8 cellular contexts compared by ENCODE assay signal in the genomic region with DNA sequence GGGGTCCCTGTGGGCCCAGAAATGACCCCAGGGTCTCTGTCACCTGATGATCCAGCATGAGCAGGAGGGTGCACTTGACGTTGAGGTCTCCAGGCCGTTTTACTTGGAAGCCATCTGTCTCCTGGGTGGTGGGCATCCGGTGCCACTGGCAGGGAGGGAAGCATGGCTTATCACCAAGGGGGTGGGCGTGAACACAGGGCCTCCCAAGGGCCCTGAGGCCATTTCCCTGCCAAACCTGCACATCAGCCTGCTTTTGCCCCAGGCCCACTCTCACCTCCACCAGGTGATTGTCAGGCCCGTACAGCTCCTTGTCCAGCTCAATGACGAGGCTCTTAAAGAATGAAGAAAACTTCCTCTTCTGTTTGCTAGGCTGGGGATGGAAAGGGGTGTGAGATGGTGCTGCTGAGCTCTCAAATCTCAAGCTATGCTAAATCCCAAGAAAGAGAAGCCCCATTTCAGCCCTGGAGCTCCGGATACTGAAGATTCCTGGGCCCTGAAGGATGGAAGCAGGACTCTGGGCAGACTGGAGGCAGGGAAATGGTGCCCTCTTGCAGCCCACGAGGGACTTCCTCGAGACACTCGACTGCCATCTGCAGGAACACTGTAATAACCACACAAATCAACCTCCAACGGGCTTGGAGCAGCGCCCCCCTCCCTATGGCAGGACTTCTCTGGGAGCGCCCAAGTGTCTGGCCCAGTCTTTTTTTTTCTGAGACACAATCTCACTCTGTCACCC. TPM values are rescaled to one million over a fixed set of nuclear protein-coding genes. Genes with fewer than 3 reads are reported as not detected.
A peak's percentile ranks its signal among the peaks of the same experiment; 100 is the strongest.
DNase-seq lines count a peak whose midpoint lies in the region; ATAC-seq and TF ChIP-seq lines count a peak whose summit lies in the region.

No MANE protein-coding gene starts in this region.

- peaks cover 76 to 89% (median 86%) of the 10 kb centered on the region in 11 experiments for H3K36me3 ChIP-seq in BLaER1 treated with 17β-estradiol and CSF1 and Interleukin-3, amounts not matched to agents 10 nM and 100 nM
- peaks cover 0 to 83% of the 10 kb centered on the region in 2 donors for H3K36me3 ChIP-seq in gastroesophageal sphincter

- peaks cover 43 to 99% (median 94%) of the 10 kb centered on the region in 11 experiments for H4K20me1 ChIP-seq in BLaER1 treated with 17β-estradiol and CSF1 and Interleukin-3, amounts not matched to agents 10 nM and 100 nM

- H3K9ac ChIP-seq in BLaER1 treated with 17β-estradiol and CSF1 and Interleukin-3, amounts not matched to agents 10 nM and 100 nM, result peak overlapping the region in 9 of 11 experiments; percentile 5 to 64 (median 37); a peak in 15 of 22 replicates

- no peaks in the 10 kb centered on the region for H3K27me3 ChIP-seq in BLaER1 treated with 17β-estradiol and CSF1 and Interleukin-3, amounts not matched to agents 10 nM and 100 nM
- H3K27me3 ChIP-seq in gastroesophageal sphincter, result no peaks in the 10 kb centered on the region

- ATAC-seq in GM18907 (IDR thresholded peaks at IDR 0.05; ENCODE audit: unreplicated experiment) (peak; percentile 55), gastroesophageal sphincter (no peak)

- peaks cover 58 to 99% (median 93%) of the 10 kb centered on the region in 10 experiments for H3K4me1 ChIP-seq in BLaER1 treated with 17β-estradiol and CSF1 and Interleukin-3, amounts not matched to agents 10 nM and 100 nM
- peaks cover 2 to 76% (median 24%) of the 10 kb centered on the region in 3 donors for H3K4me1 ChIP-seq in gastroesophageal sphincter

- no peaks in the 10 kb centered on the region for H3K27me3 Mint-ChIP-seq in activated naive CD4-positive, alpha-beta T cell treated with anti-CD3 and anti-CD28 coated beads, Interleukin-2, amount 10 ng/mL, durations not matched to agents 7 days and 5 days

- H3K4me1 Mint-ChIP-seq in activated naive CD4-positive, alpha-beta T cell treated with anti-CD3 and anti-CD28 coated beads, Interleukin-2, amount 10 ng/mL, durations not matched to agents 7 days and 5 days, result peaks cover 61% of the 10 kb centered on the region

- H3K27ac Mint-ChIP-seq in activated naive CD4-positive, alpha-beta T cell treated with anti-CD3 and anti-CD28 coated beads, Interleukin-2, amount 10 ng/mL, durations not matched to agents 7 days and 5 days, result peak overlapping the region; percentile 70

- CTCF ChIA-PET in RWPE1 (lab: Yijun Ruan, JAX), result interaction anchor here (0.6 to 1.5 kb wide), 11 partner anchors 9 to 407 kb away, joined by 3 to 5 read pairs (median 4); no protein-coding TSS in a partner anchor
- CTCF ChIA-PET in activated naive CD4-positive, alpha-beta T cell treated with anti-CD3 and anti-CD28 coated beads, Interleukin-2, amount 10 ng/mL, durations not matched to agents 7 days and 5 days (lab: Charles Lee), result interaction anchor here (0.6 to 2.8 kb wide), 13 partner anchors 9 to 416 kb away, joined by 3 to 10 read pairs (median 3); no protein-coding TSS in a partner anchor

- H3K9me3 Mint-ChIP-seq in activated naive CD4-positive, alpha-beta T cell treated with anti-CD3 and anti-CD28 coated beads, Interleukin-2, amount 10 ng/mL, durations not matched to agents 7 days and 5 days, result no peaks in the 10 kb centered on the region

- H3K27ac ChIP-seq in BLaER1 treated with 17β-estradiol and CSF1 and Interleukin-3, amounts not matched to agents 10 nM and 100 nM, result peak overlapping the region in 9 of 11 experiments; percentile 46 to 75 (median 65); a peak in 19 of 22 replicates
- H3K27ac ChIP-seq in RWPE1, result peak overlapping the region; percentile 63
- H3K27ac ChIP-seq in gastroesophageal sphincter, result peak overlapping the region in 3 of 4 donors; percentile 49 to 98 (median 98)

- WGBS in gastroesophageal sphincter (ENCODE audit: low coverage in 1 of 2), 2 donors, result 10 to 26% methylated on average over 2 to 6 of the region's 13 CpGs

- H3K9me3 ChIP-seq in BLaER1 treated with 17β-estradiol and CSF1 and Interleukin-3, amounts not matched to agents 10 nM and 100 nM (replicated peaks in 1 of 11), result no peaks in the 10 kb centered on the region
- H3K9me3 ChIP-seq in gastroesophageal sphincter, result no peaks in the 10 kb centered on the region

- TF ChIP-seq EP300 in gastroesophageal sphincter (IDR thresholded peaks at IDR 0.05), result no peak

- TF ChIP-seq CTCF in RWPE1 (conservative IDR thresholded peaks at IDR 0.05; ENCODE audit: low read depth) (peak; percentile 58), gastroesophageal sphincter (IDR thresholded peaks at IDR 0.05) (peak in 3 of 4 experiments; percentile 51 to 52 (median 51))

- H3K4me2 ChIP-seq in BLaER1 treated with 17β-estradiol and CSF1 and Interleukin-3, amounts not matched to agents 10 nM and 100 nM, result peak overlapping the region; percentile 39 to 79 (median 64)

- H3K36me3 Mint-ChIP-seq in activated naive CD4-positive, alpha-beta T cell treated with anti-CD3 and anti-CD28 coated beads, Interleukin-2, amount 10 ng/mL, durations not matched to agents 7 days and 5 days, result peaks cover 65% of the 10 kb centered on the region

- TF ChIP-seq POLR2A in gastroesophageal sphincter (IDR thresholded peaks at IDR 0.05), result no peak

- H3K4me3 Mint-ChIP-seq in activated naive CD4-positive, alpha-beta T cell treated with anti-CD3 and anti-CD28 coated beads, Interleukin-2, amount 10 ng/mL, durations not matched to agents 7 days and 5 days, result no peak overlapping the region

- DNase-seq in KG1 (lab: John Stamatoyannopoulos, UW) (peak; percentile 32), RWPE1 (ENCODE audit: low spot score) (peak; percentile 49), pulmonary artery endothelial cell (ENCODE audit: low read depth, low spot score) (peak; percentile 73), amniotic stem cell (lab: John Stamatoyannopoulos, UW) (no peak)
- DNase-seq in activated naive CD4-positive, alpha-beta T cell treated with anti-CD3 and anti-CD28 coated beads, Interleukin-2, amount 10 ng/mL, durations not matched to agents 7 days and 5 days, result peak; percentile 80

- no peak overlapping the region for H3K4me3 ChIP-seq in BLaER1 treated with 17β-estradiol and CSF1 and Interleukin-3, amounts not matched to agents 10 nM and 100 nM
- no peak overlapping the region for H3K4me3 ChIP-seq in gastroesophageal sphincter

- POLR2A ChIA-PET in RWPE1 (lab: Yijun Ruan, JAX; ENCODE audit: low non-redundant PET), result no interaction called here

RNA-seq across cellular contexts. Expression of gene FTSJ3, which starts 7.1 kb away (rescaled TPM):
- total RNA-seq in gastroesophageal sphincter (10 to 100 TPM; 36.3 to 53.2 (median 51.7) TPM), pulmonary artery endothelial cell (64.3 and 102 TPM in 2 replicates)

RNA-seq across cellular contexts. Expression of gene PSMC5, which starts 7.4 kb away (rescaled TPM):
- total RNA-seq in gastroesophageal sphincter (100 to 1,000 TPM in 2 of 4 donors, 10 to 100 TPM in 2; 79.5 to 110 (median 95.7) TPM), pulmonary artery endothelial cell (134 and 137 TPM in 2 replicates)

RNA-seq across cellular contexts. Expression of gene SMARCD2, which starts 7.9 kb away (rescaled TPM):
- total RNA-seq in gastroesophageal sphincter (100 to 1,000 TPM; 103 to 160 (median 141) TPM), pulmonary artery endothelial cell (71.5 and 107 TPM in 2 replicates)

RNA-seq across cellular contexts. Expression of gene CSH2, which starts 38.9 kb away (rescaled TPM):
- under 1 TPM in 1 of 4 donors, not detected in 3; 0.23 TPM for total RNA-seq in gastroesophageal sphincter
- not detected in 2 replicates for total RNA-seq in pulmonary artery endothelial cell

RNA-seq across cellular contexts. Expression of gene GH2, which starts 47.1 kb away (rescaled TPM):
- not detected for total RNA-seq in gastroesophageal sphincter
- not detected in 2 replicates for total RNA-seq in pulmonary artery endothelial cell
